Comparison of ENCODE assay signal across 8 cellular contexts in the genomic region with DNA sequence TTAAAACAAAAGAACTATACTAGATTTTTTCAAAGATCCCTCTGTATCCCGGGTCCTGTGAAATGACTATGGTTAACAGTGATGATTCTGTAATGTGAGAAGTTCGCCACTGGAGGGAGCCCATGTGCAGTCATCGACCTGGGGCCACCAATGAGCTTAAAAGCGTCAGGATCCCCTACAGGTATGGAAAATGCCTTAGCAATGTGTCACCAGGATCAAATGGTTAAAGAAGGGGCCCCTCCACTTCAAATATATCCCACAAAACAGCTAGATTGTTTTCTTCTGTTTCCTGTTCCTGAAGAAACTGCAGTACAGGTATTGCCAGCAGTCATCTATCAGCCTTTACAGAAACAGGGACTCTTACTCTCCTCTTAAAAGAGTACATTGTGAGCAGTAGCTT. TPM values are rescaled to one million over a fixed set of nuclear protein-coding genes. Genes with fewer than 3 reads are reported as not detected.
A peak's percentile ranks its signal among the peaks of the same experiment; 100 is the strongest.
DNase-seq lines count a peak whose midpoint lies in the region; ATAC-seq and TF ChIP-seq lines count a peak whose summit lies in the region.

No MANE protein-coding gene starts in this region.

- H3K27me3 ChIP-seq in SK-N-SH (ENCODE audit: insufficient read depth) = no peaks in the 10 kb centered on the region

- no peaks in the 10 kb centered on the region for H4K20me1 ChIP-seq in SK-N-SH (ENCODE audit: insufficient read depth)

- no peak overlapping the region for H2AFZ ChIP-seq in SK-N-SH (ENCODE audit: low read depth)

- H3K4me2 ChIP-seq in SK-N-SH = no peak overlapping the region

- no peaks in the 10 kb centered on the region for H3K9me2 ChIP-seq in SK-N-SH

- POLR2A ChIA-PET in SK-N-SH (lab: Yijun Ruan, JAX) = no interaction called here

- no peaks in the 10 kb centered on the region for H3K79me2 ChIP-seq in SK-N-SH (ENCODE audit: insufficient read depth)

- no peak overlapping the region for H3K9ac ChIP-seq in SK-N-SH

- TF ChIP-seq CTCF in SK-N-SH (IDR thresholded peaks at IDR 0.05) = peak; percentile 87

- no peak overlapping the region for H3K27ac ChIP-seq in SK-N-SH (ENCODE audit: low read depth in 2 of 2, low read length in 1 of 2)

- intact Hi-C loops in cardiac septum (cut with DNase I) = no loop called here

- H3K4me3 ChIP-seq in SK-N-SH (ENCODE audit: low read depth in 2 of 2, low read length in 1 of 2) = no peak overlapping the region

- H3K36me3 ChIP-seq in SK-N-SH (replicated peaks in 1 of 2; ENCODE audit: control insufficient read depth in 1 of 2, insufficient read depth in 2 of 2, low read length in 1 of 2) = no peaks in the 10 kb centered on the region

- no peaks in the 10 kb centered on the region for H3K4me1 ChIP-seq in SK-N-SH (ENCODE audit: control insufficient read depth in 1 of 2, insufficient read depth in 2 of 2, low read depth in 1 of 2, low read length in 1 of 2)

- H3K9me3 Mint-ChIP-seq in activated naive CD4-positive, alpha-beta T cell treated with anti-CD3 and anti-CD28 coated beads, Interleukin-2, amount 50 U/mL, for 72 hours = no peaks in the 10 kb centered on the region

- CTCF ChIA-PET in SK-N-SH (lab: Yijun Ruan, JAX) = interaction anchor here (0.5 to 6.2 kb wide), 47 partner anchors 10 to 534 kb away, joined by 3 to 66 read pairs (median 4); a partner anchor contains a TSS

- TF ChIP-seq RAD21 in SK-N-SH (IDR thresholded peaks at IDR 0.05; ENCODE audit: low read length) = peak; percentile 87

- no peak for TF ChIP-seq EP300 in SK-N-SH (IDR thresholded peaks at IDR 0.05; ENCODE audit: borderline replicate concordance in 1 of 2, low read depth in 1 of 2, low read length in 1 of 2)

- no peaks in the 10 kb centered on the region for H3K9me3 ChIP-seq in SK-N-SH

- 0% methylated on average over 4 of the region's 4 CpGs for WGBS in SK-N-SH (ENCODE audit: low lambda C conversion rate)

- no peak overlapping the region for H3K27ac Mint-ChIP-seq in activated naive CD4-positive, alpha-beta T cell treated with anti-CD3 and anti-CD28 coated beads, Interleukin-2, amount 50 U/mL, for 72 hours

- H3K36me3 Mint-ChIP-seq in activated naive CD4-positive, alpha-beta T cell treated with anti-CD3 and anti-CD28 coated beads, Interleukin-2, amount 50 U/mL, for 72 hours = no peaks in the 10 kb centered on the region

- H3F3A ChIP-seq in SK-N-SH (replicated peaks; ENCODE audit: insufficient read depth) = no peaks in the 10 kb centered on the region

- peak; percentile 29 for DNase-seq in NK-92 treated with Interleukin-12 subunit alpha and Interleukin-12 subunit beta, amount 100 ng/mL, for 24 hours (lab: John Stamatoyannopoulos, UW)
- no peak for DNase-seq in NK-92 (lab: John Stamatoyannopoulos, UW; ENCODE audit: unreplicated experiment)
- peak; percentile 57 for DNase-seq in LHCN-M2 (ENCODE audit: low read depth)
- peak; percentile 77 for DNase-seq in SK-N-SH
- peak in 1 of 2 donors; percentile 77 for DNase-seq in activated naive CD4-positive, alpha-beta T cell treated with anti-CD3 and anti-CD28 coated beads, Interleukin-2, amount 50 U/mL, for 72 hours (ENCODE audit: low spot score in 2 of 2)
- peak; percentile 80 for DNase-seq in cardiac septum (ENCODE audit: low spot score)
- DNase-seq in retina = peak; percentile 67

- ATAC-seq in activated naive CD4-positive, alpha-beta T cell treated with anti-CD3 and anti-CD28 coated beads, Interleukin-2, amount 50 U/mL, for 72 hours = peak; percentile 25
- ATAC-seq in GM21717 (IDR thresholded peaks at IDR 0.05; ENCODE audit: unreplicated experiment) = no peak

TF ChIP-seq in SK-N-SH, 30 proteins besides CTCF, POLR2A, EP300 and RAD21:
- no peak for TF ChIP-seq NRF1 (IDR thresholded peaks at IDR 0.05; ENCODE audit: low read depth, low read length)
- peak; percentile 81 for TF ChIP-seq SMC3 (IDR thresholded peaks at IDR 0.05; ENCODE audit: low read depth, low read length)
TF ChIP-seq in SK-N-SH: peak in this region for 1.

RNA-seq across cellular contexts. Expression of a gene that starts 15.3 kb away (rescaled TPM):
- total RNA-seq in LHCN-M2 (2014; rRNA removed) (541 and 762 TPM in 2 replicates), cardiac septum (0.94 TPM)
- 335 TPM for polyA plus RNA-seq in LHCN-M2 (2012)
- polyA plus RNA-seq in SK-N-SH (2012; rRNA removed) = 0.02 and 0.08 TPM in 2 replicates
- 0.05 and 0.09 TPM in 2 replicates for polyA plus RNA-seq in SK-N-SH (2012; cell fraction: cytosol; rRNA removed)
- 0.15 and 0.21 TPM in 2 replicates for polyA plus RNA-seq in SK-N-SH (2012; cell fraction: nucleus; rRNA removed)
- not detected for total RNA-seq in activated naive CD4-positive, alpha-beta T cell treated with anti-CD3 and anti-CD28 coated beads, Interleukin-2, amount 50 U/mL, for 72 hours

Comparison
In these comparisons a context has a peak if more than half of its experiments do, and no peak if none do; other contexts are left out.
1. RNA of a gene that starts 15.3 kb away (total RNA-seq): 541 to 762 TPM in LHCN-M2; 0.94 TPM in cardiac septum (single experiment) and not detected in activated naive CD4-positive, alpha-beta T cell treated with anti-CD3 and anti-CD28 coated beads, Interleukin-2, amount 50 U/mL, for 72 hours; every median in the first group is over 100 times any median in the second.